ENCODE assay signal across 1 cellular context in the genomic region with DNA sequence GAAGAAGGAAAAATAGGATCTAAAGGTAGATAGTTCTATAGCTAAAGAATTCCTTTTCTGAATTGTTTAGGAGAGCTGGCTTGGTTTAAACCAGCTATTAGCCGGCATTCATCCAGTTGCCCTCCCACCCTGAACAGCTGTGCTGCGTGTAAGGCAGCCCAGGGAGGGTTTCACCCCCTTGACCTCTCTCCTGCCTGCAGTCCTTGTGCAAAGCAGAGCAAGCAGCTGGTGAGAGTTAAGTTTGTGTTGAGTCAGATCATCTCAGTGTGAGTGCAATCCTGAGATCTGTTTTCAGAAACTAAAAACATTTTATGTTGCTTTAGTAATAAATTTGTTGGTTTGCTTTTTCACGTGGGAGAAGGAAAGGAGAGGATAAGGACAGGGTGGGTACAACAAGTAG.
TF ChIP-seq lines count a peak whose summit lies in the region.

No MANE protein-coding gene starts in this region.

TF ChIP-seq in GM12878, 131 proteins besides CTCF, POLR2A, EP300 and RAD21:
- peak; percentile 67; the same call in 1 of the 2 replicates for TF ChIP-seq TCF12 (IDR thresholded peaks at IDR 0.05; ENCODE audit: low read depth, low read length)
- TF ChIP-seq TCF3 (IDR thresholded peaks at IDR 0.05; ENCODE audit: borderline replicate concordance, insufficient read depth, low read depth, low read length) = peak; percentile 43; the same call in 1 of the 2 replicates
- no peak for TF ChIP-seq CREM (IDR thresholded peaks at IDR 0.05; ENCODE audit: low read depth)
- 0 out of 2 replicates have a peak, but pooled peaks have one; percentile 32 for TF ChIP-seq EED (IDR thresholded peaks at IDR 0.05; ENCODE audit: low read depth)
- peak; percentile 19 for TF ChIP-seq PBX3 (IDR thresholded peaks at IDR 0.05; ENCODE audit: insufficient replicate concordance, low read depth, low read length)
- TF ChIP-seq, protein P1, sequence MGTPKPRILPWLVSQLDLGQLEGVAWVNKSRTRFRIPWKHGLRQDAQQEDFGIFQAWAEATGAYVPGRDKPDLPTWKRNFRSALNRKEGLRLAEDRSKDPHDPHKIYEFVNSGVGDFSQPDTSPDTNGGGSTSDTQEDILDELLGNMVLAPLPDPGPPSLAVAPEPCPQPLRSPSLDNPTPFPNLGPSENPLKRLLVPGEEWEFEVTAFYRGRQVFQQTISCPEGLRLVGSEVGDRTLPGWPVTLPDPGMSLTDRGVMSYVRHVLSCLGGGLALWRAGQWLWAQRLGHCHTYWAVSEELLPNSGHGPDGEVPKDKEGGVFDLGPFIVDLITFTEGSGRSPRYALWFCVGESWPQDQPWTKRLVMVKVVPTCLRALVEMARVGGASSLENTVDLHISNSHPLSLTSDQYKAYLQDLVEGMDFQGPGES (IDR thresholded peaks at IDR 0.05) = no peak
- TF ChIP-seq ATF3 (IDR thresholded peaks at IDR 0.05; ENCODE audit: borderline replicate concordance, extremely low read depth, low read depth, low read length) = no peak
- no peak for TF ChIP-seq SIN3A (IDR thresholded peaks at IDR 0.05; ENCODE audit: low read depth, low read length)
